Comparison of ENCODE assay signal across 4 cellular contexts in the genomic region with DNA sequence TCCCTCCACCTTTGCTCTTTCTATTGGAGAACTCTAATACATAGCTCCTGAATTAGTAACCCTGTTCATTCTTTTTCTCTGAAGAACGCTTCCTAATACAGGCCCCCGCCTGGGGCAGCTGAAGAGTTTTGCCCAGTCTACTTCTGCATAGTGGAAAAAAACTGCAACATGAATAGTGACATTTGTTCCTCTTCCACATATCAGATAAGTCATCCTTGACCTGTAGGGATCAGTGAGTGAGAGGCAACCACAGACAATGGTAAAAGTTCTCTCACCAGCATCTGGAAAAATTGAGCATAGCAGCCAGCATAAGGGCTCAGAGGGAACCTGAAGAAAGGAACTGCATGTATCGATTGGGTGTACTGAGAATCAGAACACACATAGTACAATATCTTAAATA.
"Had no signal": no experiment of that assay in that cellular context is flagged by ENCODE, and none has a peak within 500 bp of the region (broad histone marks: within the 10 kb centered on the region; RNA-seq: fewer than 3 reads in every experiment).

No MANE protein-coding gene starts in this region.

- H3K4me3 Mint-ChIP-seq: GM23338, H9 had no signal

- ATAC-seq: GM23338 had no signal

- DNase-seq: H9, HCEC 1CT, IMR-90 had no signal

- H3K27ac Mint-ChIP-seq: GM23338, H9 had no signal

- H3K9me3 Mint-ChIP-seq: H9 had no signal
